14 cellular contexts compared by ENCODE assay signal in the genomic region with DNA sequence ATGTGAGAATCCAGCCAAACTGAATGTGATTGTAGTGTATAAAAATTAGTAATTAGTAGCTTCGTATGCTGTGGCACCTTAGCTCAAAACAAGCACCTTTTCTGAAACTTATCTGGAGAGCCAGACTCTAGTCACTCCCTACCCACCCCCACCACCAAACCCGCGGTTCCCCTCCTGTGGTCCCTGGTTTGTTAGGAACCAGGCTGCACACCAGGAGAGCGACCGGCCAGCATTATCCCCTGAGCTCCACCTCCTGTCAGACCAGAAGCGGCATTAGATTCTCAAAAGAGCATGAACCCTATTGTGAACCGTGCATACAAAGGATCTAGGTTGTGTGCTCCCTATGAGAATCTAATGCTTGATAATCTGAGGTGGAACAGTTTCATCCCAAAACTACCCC.
A peak's percentile ranks its signal among the peaks of the same experiment; 100 is the strongest.
DNase-seq lines count a peak whose midpoint lies in the region; ATAC-seq and TF ChIP-seq lines count a peak whose summit lies in the region.
"Had no signal": no experiment of that assay in that cellular context is flagged by ENCODE, and none has a peak within 500 bp of the region (broad histone marks: within the 10 kb centered on the region; RNA-seq: fewer than 3 reads in every experiment).

No MANE protein-coding gene starts in this region.

- H3K4me1 ChIP-seq in osteoblast (ENCODE audit: insufficient read depth, low read length) (no peaks in the 10 kb centered on the region), BE2C (no peaks in the 10 kb centered on the region)

- H3K36me3 Mint-ChIP-seq in WTC11, result no peaks in the 10 kb centered on the region
- H3K36me3 Mint-ChIP-seq: CD14-positive monocyte; CD8-positive, alpha-beta T cell had no signal

- CTCF ChIA-PET in WTC11 (lab: Charles Lee), result interaction anchor here (0.6 kb wide), 1 partner anchor 173 kb away, joined by 4 read pairs; no protein-coding TSS in a partner anchor

- POLR2A ChIA-PET in WTC11 (lab: Charles Lee), result interaction anchor here (0.6 kb wide), 1 partner anchor 258 kb away, joined by 4 read pairs; no protein-coding TSS in a partner anchor

- TF ChIP-seq CTCF in WTC11 (IDR thresholded peaks at IDR 0.05), result no peak
- TF ChIP-seq CTCF in osteoblast (IDR thresholded peaks at IDR 0.05; ENCODE audit: extremely low read depth, low read depth, low read length), result no peak
- TF ChIP-seq CTCF in BE2C (IDR thresholded peaks at IDR 0.05; ENCODE audit: low read depth, low read length), result no peak

- H3K27me3 ChIP-seq in H7 (ENCODE audit: control insufficient read depth, insufficient read depth, low read length) (no peaks in the 10 kb centered on the region), osteoblast (ENCODE audit: insufficient read depth, low read length) (no peaks in the 10 kb centered on the region), BE2C (no peaks in the 10 kb centered on the region)

- H3K36me3 ChIP-seq in H7 (replicated peaks; ENCODE audit: control insufficient read depth, insufficient read depth, low read length) (no peaks in the 10 kb centered on the region), osteoblast (ENCODE audit: insufficient read depth, low read length) (no peaks in the 10 kb centered on the region), BE2C (no peaks in the 10 kb centered on the region)

- ATAC-seq in WTC11 (peak; percentile 96), HG02885 (IDR thresholded peaks at IDR 0.05; ENCODE audit: poor library complexity, unreplicated experiment) (no peak)
- ATAC-seq: A549; CD8-positive, alpha-beta T cell; HepG2 had no signal

- H3K4me3 Mint-ChIP-seq in WTC11, result no peak overlapping the region
- H3K4me3 Mint-ChIP-seq: CD14-positive monocyte; CD8-positive, alpha-beta T cell had no signal

- H3K79me2 ChIP-seq in osteoblast (ENCODE audit: insufficient read depth, low read length), result no peaks in the 10 kb centered on the region

- H2AFZ ChIP-seq in osteoblast (ENCODE audit: low read length), result peak overlapping the region; percentile 24

- H3K27ac ChIP-seq in osteoblast (ENCODE audit: low read depth, low read length), result no peak overlapping the region
- H3K27ac ChIP-seq: A549 had no signal

- peaks cover 13% of the 10 kb centered on the region for H3K9me3 Mint-ChIP-seq in WTC11
- H3K9me3 Mint-ChIP-seq: CD8-positive, alpha-beta T cell had no signal

- DNase-seq in H7 (peak; percentile 28), WTC11 (ENCODE audit: low spot score) (peak; percentile 38), iPS-NIHi11 (ENCODE audit: low spot score) (peak; percentile 34), osteoblast (ENCODE audit: insufficient read length, low spot score, missing footprints) (no peak), BE2C (no peak)
- DNase-seq in stimulated activated CD4-positive, alpha-beta T cell treated with anti-CD3 and anti-CD28 coated beads, Interleukin-15, amount 100 ng/mL, for 24 hours, result no peak
- DNase-seq: Caco-2; CD8-positive, alpha-beta T cell; DND-41; GF-D8 had no signal

- H3K4me3 ChIP-seq in H7 (ENCODE audit: insufficient read depth, low read depth, low read length) (no peak overlapping the region), osteoblast (ENCODE audit: insufficient read depth, low read length) (no peak overlapping the region), BE2C (ENCODE audit: low read depth, low read length) (no peak overlapping the region)
- H3K4me3 ChIP-seq: A549 had no signal

- no peak overlapping the region for H3K4me2 ChIP-seq in osteoblast (ENCODE audit: insufficient read depth, low read length)
- H3K4me2 ChIP-seq: A549 had no signal

- no peaks in the 10 kb centered on the region for H3K27me3 Mint-ChIP-seq in WTC11 (ENCODE audit: low read depth)

- H3K27ac Mint-ChIP-seq in WTC11, result no peak overlapping the region
- H3K27ac Mint-ChIP-seq: CD14-positive monocyte; CD8-positive, alpha-beta T cell had no signal

- peaks cover 18% of the 10 kb centered on the region for H3K4me1 Mint-ChIP-seq in WTC11
- H3K4me1 Mint-ChIP-seq: CD14-positive monocyte had no signal

- no peaks in the 10 kb centered on the region for H4K20me1 ChIP-seq in osteoblast (ENCODE audit: insufficient read depth, low read length)

- H3K9me3 ChIP-seq in osteoblast (ENCODE audit: low read depth, low read length), result no peaks in the 10 kb centered on the region
- H3K9me3 ChIP-seq in BE2C, result no peaks in the 10 kb centered on the region
- H3K9me3 ChIP-seq: A549 had no signal

TF ChIP-seq in WTC11, 78 proteins besides CTCF, POLR2A, EP300 and RAD21:
- TF ChIP-seq GTF2I (CRISPR knock-in tag; conservative IDR thresholded peaks at IDR 0.05) (no peak), JAZF1 (CRISPR knock-in tag; IDR thresholded peaks at IDR 0.05) (no peak), ZNF396 (CRISPR knock-in tag; IDR thresholded peaks at IDR 0.05; ENCODE audit: borderline replicate concordance) (no peak), ZNF423 (CRISPR knock-in tag; IDR thresholded peaks at IDR 0.05) (peak; percentile 42; the same call in 1 of the 2 replicates), TCF7 (CRISPR knock-in tag; IDR thresholded peaks at IDR 0.05; ENCODE audit: low read depth) (no peak), ATF2 (CRISPR knock-in tag; IDR thresholded peaks at IDR 0.05; ENCODE audit: borderline replicate concordance, low read depth) (no peak), EMX1 (CRISPR knock-in tag; IDR thresholded peaks at IDR 0.05) (no peak), GRHL2 (CRISPR knock-in tag; IDR thresholded peaks at IDR 0.05; ENCODE audit: insufficient replicate concordance, severe bottlenecking) (no peak)

Comparison
In these comparisons a context has a peak if more than half of its experiments do, and no peak if none do; other contexts are left out.
1. DNase-seq: peak in H7 (single experiment), WTC11 (single experiment) and iPS-NIHi11 (single experiment); none in osteoblast (single experiment), stimulated activated CD4-positive, alpha-beta T cell treated with anti-CD3 and anti-CD28 coated beads, Interleukin-15, amount 100 ng/mL, for 24 hours (single experiment) and BE2C (single experiment).